Comparison of ENCODE assay signal across 8 cellular contexts in genomic region chr1:202998836-202999750, GRCh38. TPM values are rescaled to one million over a fixed set of nuclear protein-coding genes. Genes with fewer than 3 reads are reported as not detected.
DNase-seq lines count a peak whose midpoint lies in the region; ATAC-seq, FAIRE-seq and TF ChIP-seq lines count a peak whose summit lies in the region.

No MANE protein-coding gene starts in this region.

- H2AK5ac ChIP-seq in H1 (ENCODE audit: low read depth, low read length), result no peak overlapping the region

- H3K4me1 Mint-ChIP-seq in GM23338, result peaks cover 19% of the 10 kb centered on the region
- H3K4me1 Mint-ChIP-seq in activated CD4-positive, alpha-beta memory T cell treated with anti-CD3 and anti-CD28 coated beads, Interleukin-2, amount 10 ng/mL, durations not matched to agents 7 days and 5 days, result peaks cover 18% of the 10 kb centered on the region
- H3K4me1 Mint-ChIP-seq in nephron, result no peaks in the 10 kb centered on the region

- H3K27me3 ChIP-seq in GM23338 (ENCODE audit: insufficient read depth) (no peaks in the 10 kb centered on the region), H1 (replicated peaks in 1 of 4; ENCODE audit: control insufficient read depth in 3 of 4, extremely low read depth in 1 of 4, insufficient read depth in 3 of 4, low read length in 3 of 4) (no peaks in the 10 kb centered on the region), suprapubic skin (peaks cover 14% of the 10 kb centered on the region)

- no peak overlapping the region for H3K4ac ChIP-seq in H1 (replicated peaks; ENCODE audit: insufficient read length, low read depth, low read length)

- no peak for TF ChIP-seq EP300 in H1 (IDR thresholded peaks at IDR 0.05; ENCODE audit: borderline replicate concordance in 1 of 2, low read depth in 2 of 2, low read length in 2 of 2)
- no peak for TF ChIP-seq EP300 in suprapubic skin (IDR thresholded peaks at IDR 0.05)

- CTCF ChIA-PET in activated CD4-positive, alpha-beta memory T cell treated with anti-CD3 and anti-CD28 coated beads, Interleukin-2, amount 10 ng/mL, durations not matched to agents 7 days and 5 days (lab: Charles Lee), result interaction anchor here (0.7 to 2.9 kb wide), 24 partner anchors 9 to 465 kb away, joined by 3 to 16 read pairs (median 3); partner anchors contain the start of genes KLHL12, PPFIA4 and TMEM183A
- CTCF ChIA-PET in H1 (lab: Charles Lee; ENCODE audit: partially characterized antibody), result interaction anchor here (0.7 to 6.0 kb wide), 31 partner anchors 9 to 269 kb away, joined by 3 to 43 read pairs (median 4); partner anchors contain the start of genes KLHL12 and TMEM183A

- no peak overlapping the region for H2BK20ac ChIP-seq in H1 (ENCODE audit: low read length)

- no peak overlapping the region for H3K4me2 ChIP-seq in GM23338
- no peak overlapping the region for H3K4me2 ChIP-seq in H1 (ENCODE audit: insufficient read depth in 1 of 2, low read depth in 2 of 2, low read length in 2 of 2)

- no peak overlapping the region for H3K4me3 ChIP-seq in AG10803 (ENCODE audit: low read length)
- H3K4me3 ChIP-seq in GM23338, result 0 out of 2 replicates have a peak overlapping the region, but pooled peaks have one; percentile 8
- H3K4me3 ChIP-seq in H1 (ENCODE audit: extremely low read depth in 1 of 4, insufficient read depth in 2 of 4, low read depth in 3 of 4, low read length in 4 of 4), result 0 out of 8 replicates have a peak overlapping the region, but pooled peaks of 1 of the 4 experiments have one; percentile 11
- H3K4me3 ChIP-seq in suprapubic skin, result no peak overlapping the region

- no peaks in the 10 kb centered on the region for H3K79me2 ChIP-seq in GM23338 (replicated peaks; ENCODE audit: insufficient read depth)
- no peaks in the 10 kb centered on the region for H3K79me2 ChIP-seq in H1 (ENCODE audit: control insufficient read depth in 1 of 2, insufficient read depth in 2 of 2, low read length in 2 of 2)

- FAIRE-seq in H1 (lab: Jason Lieb, UNC), result no peak

- POLR2A ChIA-PET in activated CD4-positive, alpha-beta memory T cell treated with anti-CD3 and anti-CD28 coated beads, Interleukin-2, amount 10 ng/mL, durations not matched to agents 7 days and 5 days (lab: Charles Lee), result interaction anchor here (0.8 to 3.9 kb wide), 3 partner anchors 8 to 72 kb away, joined by 3 to 19 read pairs (median 3); partner anchors contain the start of genes KLHL12 and TMEM183A
- POLR2A ChIA-PET in H1 (lab: Charles Lee; ENCODE audit: partially characterized antibody), result interaction anchor here (0.9 to 2.8 kb wide), 4 partner anchors 8 to 41 kb away, joined by 3 to 20 read pairs (median 3); partner anchors contain the start of gene TMEM183A

- H3K27me3 Mint-ChIP-seq in GM23338 (ENCODE audit: insufficient read depth, low read depth, poor library complexity) (no peaks in the 10 kb centered on the region), nephron (ENCODE audit: low read depth) (peaks cover 50% of the 10 kb centered on the region)
- H3K27me3 Mint-ChIP-seq in activated CD4-positive, alpha-beta memory T cell treated with anti-CD3 and anti-CD28 coated beads, Interleukin-2, amount 10 ng/mL, durations not matched to agents 7 days and 5 days, result peaks cover 37% of the 10 kb centered on the region

- TF ChIP-seq POLR2A in H1 (IDR thresholded peaks at IDR 0.05; ENCODE audit: control extremely low read depth in 1 of 2, low read depth in 2 of 2, low read length in 2 of 2) (no peak), suprapubic skin (IDR thresholded peaks at IDR 0.05) (no peak)

- no peak overlapping the region for H3K18ac ChIP-seq in H1 (ENCODE audit: extremely low read depth, low read length)

- H3K23ac ChIP-seq in H1 (ENCODE audit: insufficient read length), result no peak overlapping the region

- no peaks in the 10 kb centered on the region for H3F3A ChIP-seq in GM23338 (replicated peaks; ENCODE audit: low read depth)

- H3K27ac ChIP-seq in GM23338 (ENCODE audit: low read depth) (no peak overlapping the region), H1 (ENCODE audit: low read depth, low read length) (no peak overlapping the region), suprapubic skin (no peak overlapping the region)

- H3K9me3 ChIP-seq in H1 (ENCODE audit: insufficient read depth in 2 of 2, low read depth in 1 of 2, low read length in 1 of 2) (no peaks in the 10 kb centered on the region), suprapubic skin (no peaks in the 10 kb centered on the region)

- peak; percentile 82 for TF ChIP-seq CTCF in AG10803 (conservative IDR thresholded peaks at IDR 0.05; ENCODE audit: low read length)
- peak; percentile 76 to 96 for TF ChIP-seq CTCF in GM23338 (conservative IDR thresholded peaks at IDR 0.05; ENCODE audit: low read depth in 2 of 2)
- TF ChIP-seq CTCF in H1 (IDR thresholded peaks at IDR 0.05; ENCODE audit: control extremely low read depth in 1 of 3, insufficient read depth in 1 of 3, low read depth in 1 of 3, low read length in 3 of 3), result peak in 2 of 3 experiments; percentile 56 to 67; a peak in 3 of 4 replicates
- TF ChIP-seq CTCF in nephron (IDR thresholded peaks at IDR 0.05; ENCODE audit: unreplicated experiment in 3 of 3), result peak; percentile 77 to 82 (median 79)
- TF ChIP-seq CTCF in suprapubic skin (IDR thresholded peaks at IDR 0.05), result peak; percentile 63 to 68

- no peak overlapping the region for H2BK12ac ChIP-seq in H1 (ENCODE audit: low read depth, low read length)

- H3K36me3 ChIP-seq in GM23338 (ENCODE audit: insufficient read depth), result no peaks in the 10 kb centered on the region
- H3K36me3 ChIP-seq in H1 (ENCODE audit: control insufficient read depth in 2 of 4, insufficient read depth in 4 of 4, low read length in 3 of 4), result no peaks in the 10 kb centered on the region
- no peaks in the 10 kb centered on the region for H3K36me3 ChIP-seq in suprapubic skin

- no peaks in the 10 kb centered on the region for H3K9me2 ChIP-seq in GM23338 (ENCODE audit: insufficient read depth)

- H4K20me1 ChIP-seq in GM23338 (replicated peaks; ENCODE audit: insufficient read depth), result no peaks in the 10 kb centered on the region
- no peaks in the 10 kb centered on the region for H4K20me1 ChIP-seq in H1 (replicated peaks in 1 of 2; ENCODE audit: control insufficient read depth in 1 of 2, insufficient read depth in 2 of 2, low read length in 2 of 2)

- H3K4me1 ChIP-seq in GM23338 (ENCODE audit: insufficient read depth) (0 out of 2 replicates have a peak, but pooled peaks cover 9% of the 10 kb centered on the region), H1 (replicated peaks in 1 of 4; ENCODE audit: control insufficient read depth in 3 of 4, insufficient read depth in 4 of 4, low read length in 3 of 4) (0 out of 7 replicates have a peak, but pooled peaks cover 0 to 2% (median 0%) of the 10 kb centered on the region in 4 experiments), suprapubic skin (no peaks in the 10 kb centered on the region)

- H3K27ac Mint-ChIP-seq in GM23338, result peak overlapping the region; percentile 26; the same call in 1 of the 2 replicates
- no peak overlapping the region for H3K27ac Mint-ChIP-seq in activated CD4-positive, alpha-beta memory T cell treated with anti-CD3 and anti-CD28 coated beads, Interleukin-2, amount 10 ng/mL, durations not matched to agents 7 days and 5 days
- no peak overlapping the region for H3K27ac Mint-ChIP-seq in nephron

- DNase-seq in AG10803 (ENCODE audit: low read depth) (peak; percentile 45), GM23338 (ENCODE audit: low spot score) (peak; percentile 85), NCI-H748 treated with DMSO at 0.1 percent for 48 hours (lab: John Stamatoyannopoulos, UW) (peak; percentile 29), H1 (ENCODE audit: low read depth in 1 of 2, low spot score in 2 of 2) (peak in 1 of 2 experiments; percentile 71), suprapubic skin (ENCODE audit: low spot score in 2 of 2) (no peak)
- peak; percentile 66 for DNase-seq in activated CD4-positive, alpha-beta memory T cell treated with anti-CD3 and anti-CD28 coated beads, Interleukin-2, amount 10 ng/mL, durations not matched to agents 7 days and 5 days

- TF ChIP-seq RAD21 in H1 (IDR thresholded peaks at IDR 0.05 in 1 of 2, conservative IDR thresholded peaks at IDR 0.05 in 1 of 2; ENCODE audit: low read depth in 2 of 2, low read length in 2 of 2), result peak; percentile 82 to 84

- peak; percentile 51 for ATAC-seq in GM23338
- no peak for ATAC-seq in HG03571 (IDR thresholded peaks at IDR 0.05; ENCODE audit: unreplicated experiment)

- H3K36me3 Mint-ChIP-seq in GM23338 (ENCODE audit: low read depth) (no peaks in the 10 kb centered on the region), nephron (ENCODE audit: low read depth) (no peaks in the 10 kb centered on the region)
- no peaks in the 10 kb centered on the region for H3K36me3 Mint-ChIP-seq in activated CD4-positive, alpha-beta memory T cell treated with anti-CD3 and anti-CD28 coated beads, Interleukin-2, amount 10 ng/mL, durations not matched to agents 7 days and 5 days (ENCODE audit: low read depth)

- no peak overlapping the region for H2BK120ac ChIP-seq in H1 (replicated peaks; ENCODE audit: low read depth, low read length)

- no peak overlapping the region for H4K5ac ChIP-seq in H1 (ENCODE audit: insufficient read length, low read depth, low read length)

- no peak overlapping the region for H3K14ac ChIP-seq in H1 (ENCODE audit: insufficient read length)

- 74% methylated on average over 14 of the region's 14 CpGs; no CpG with 5 or more reads in 1 of the 2 experiments for WGBS in H1 (ENCODE audit: extremely low coverage in 1 of 2, insufficient coverage in 1 of 2, insufficient read length in 1 of 2, insufficient replicate concordance in 2 of 2, low coverage in 1 of 2, low lambda C conversion rate in 2 of 2, missing lambda C conversion rate in 1 of 2), 2 experiments
- WGBS in suprapubic skin, result 42% methylated on average over 14 of the region's 14 CpGs

- H3K9ac ChIP-seq in H1 (replicated peaks in 1 of 4; ENCODE audit: extremely low read depth in 1 of 4, low read depth in 3 of 4, low read length in 3 of 4), result no peak overlapping the region

- H2BK5ac ChIP-seq in H1 (ENCODE audit: low read depth, low read length), result no peak overlapping the region

- H3K79me1 ChIP-seq in H1 (ENCODE audit: low read depth, low read length), result no peaks in the 10 kb centered on the region

- no peaks in the 10 kb centered on the region for H3K23me2 ChIP-seq in H1 (ENCODE audit: low read depth, low read length)

- 0 out of 2 replicates have a peak overlapping the region, but pooled peaks have one; percentile 36 for H2AFZ ChIP-seq in GM23338
- H2AFZ ChIP-seq in H1 (ENCODE audit: low read length), result peak overlapping the region; percentile 99

- H3K9me3 Mint-ChIP-seq in GM23338, result no peaks in the 10 kb centered on the region
- H3K9me3 Mint-ChIP-seq in activated CD4-positive, alpha-beta memory T cell treated with anti-CD3 and anti-CD28 coated beads, Interleukin-2, amount 10 ng/mL, durations not matched to agents 7 days and 5 days, result no peaks in the 10 kb centered on the region
- no peaks in the 10 kb centered on the region for H3K9me3 Mint-ChIP-seq in nephron

- no peak overlapping the region for H4K91ac ChIP-seq in H1 (replicated peaks; ENCODE audit: insufficient read length, low read length)

- H3K4me3 Mint-ChIP-seq in GM23338 (no peak overlapping the region), nephron (no peak overlapping the region)
- no peak overlapping the region for H3K4me3 Mint-ChIP-seq in activated CD4-positive, alpha-beta memory T cell treated with anti-CD3 and anti-CD28 coated beads, Interleukin-2, amount 10 ng/mL, durations not matched to agents 7 days and 5 days

- no peak overlapping the region for H3K56ac ChIP-seq in H1 (replicated peaks; ENCODE audit: insufficient read length, low read depth, low read length)

- no peak overlapping the region for H2BK15ac ChIP-seq in H1 (ENCODE audit: low read length)

- H4K8ac ChIP-seq in H1 (ENCODE audit: extremely low read depth, insufficient read depth, low read length), result no peak overlapping the region

RNA-seq across cellular contexts. Expression of gene TMEM183A, which starts 8.1 kb away (rescaled TPM):
- 107 and 128 TPM in 2 replicates for total RNA-seq in GM23338 (2014; rRNA removed; shearing (Covaris generic))
- polyA plus RNA-seq in GM23338 (2016; fragmentation: Nextera tagmentation; extraction: Ambion mirVana) (54.7 and 55.1 TPM in 2 replicates), H1 (2011; rRNA removed) (160 and 173 TPM in 2 replicates)
- 10 to 100 TPM; 69.1 to 72.6 TPM for total RNA-seq in activated CD4-positive, alpha-beta memory T cell treated with anti-CD3 and anti-CD28 coated beads, Interleukin-2, amount 10 ng/mL, durations not matched to agents 7 days and 5 days
- total RNA-seq in H1 (2021; fragmentation: NEBNext Ultra II Directional; extraction: Animal tissue kit (Norgen Biotek cat#: 25700)), result 107 TPM in 2 replicates
- 145 TPM for polyA plus RNA-seq in H1 (2011; cell fraction: cytosol; rRNA removed)
- 139 TPM for polyA plus RNA-seq in H1 (2011; cell fraction: nucleus; rRNA removed)
- 74.7 to 91.0 TPM (median 88.0 TPM) in 4 replicates for polyA plus RNA-seq in H1 (2012, experiment 1 of 2)
- 75.9 TPM for polyA plus RNA-seq in H1 (2012, experiment 2 of 2)
- 66.1 TPM for polyA plus RNA-seq in H1 (2013, experiment 1 of 2)
- polyA plus RNA-seq in H1 (2013, experiment 2 of 2), result 65.5 TPM
- 169 and 202 TPM in 2 replicates for polyA minus RNA-seq in H1 (2011; rRNA and poly(A)+ RNA removed)
- polyA minus RNA-seq in H1 (2011; cell fraction: cytosol; rRNA and poly(A)+ RNA removed), result 46.2 TPM
- polyA minus RNA-seq in H1 (2011; cell fraction: nucleus; rRNA and poly(A)+ RNA removed), result 65.6 TPM
- 10 to 100 TPM; 62.0 to 95.5 (median 68.6) TPM for total RNA-seq in suprapubic skin

RNA-seq across cellular contexts. Expression of gene PPFIA4, which starts 27.2 kb away (rescaled TPM):
- 7.6 and 8.0 TPM in 2 replicates for total RNA-seq in GM23338 (2014; rRNA removed; shearing (Covaris generic))
- 1.3 and 2.2 TPM in 2 replicates for polyA plus RNA-seq in GM23338 (2016; fragmentation: Nextera tagmentation; extraction: Ambion mirVana)
- 10 to 100 TPM; 28.9 to 29.3 TPM for total RNA-seq in activated CD4-positive, alpha-beta memory T cell treated with anti-CD3 and anti-CD28 coated beads, Interleukin-2, amount 10 ng/mL, durations not matched to agents 7 days and 5 days
- total RNA-seq in H1 (2021; fragmentation: NEBNext Ultra II Directional; extraction: Animal tissue kit (Norgen Biotek cat#: 25700)), result 7.0 and 9.9 TPM in 2 replicates
- polyA plus RNA-seq in H1 (2011; rRNA removed), result 9.0 and 12.5 TPM in 2 replicates
- polyA plus RNA-seq in H1 (2011; cell fraction: cytosol; rRNA removed), result 22.1 TPM
- 186 TPM for polyA plus RNA-seq in H1 (2011; cell fraction: nucleus; rRNA removed)
- polyA plus RNA-seq in H1 (2012, experiment 1 of 2), result 10.0 to 15.4 TPM (median 12.6 TPM) in 4 replicates
- 1.9 TPM for polyA plus RNA-seq in H1 (2012, experiment 2 of 2)
- polyA plus RNA-seq in H1 (2013, experiment 1 of 2), result 5.7 TPM
- 3.7 TPM for polyA plus RNA-seq in H1 (2013, experiment 2 of 2)
- polyA minus RNA-seq in H1 (2011; rRNA and poly(A)+ RNA removed), result 9.0 and 14.0 TPM in 2 replicates
- polyA minus RNA-seq in H1 (2011; cell fraction: cytosol; rRNA and poly(A)+ RNA removed), result 11.4 TPM
- 37.6 TPM for polyA minus RNA-seq in H1 (2011; cell fraction: nucleus; rRNA and poly(A)+ RNA removed)
- total RNA-seq in suprapubic skin, result 10 to 100 TPM in 1 of 4 donors, 1 to 10 TPM in 1, under 1 TPM in 2; 0.26 to 38.7 (median 1.5) TPM

RNA-seq across cellular contexts. Expression of gene CYB5R1, which starts 32.0 kb away (rescaled TPM):
- total RNA-seq in GM23338 (2014; rRNA removed; shearing (Covaris generic)), result 9.2 and 12.6 TPM in 2 replicates
- polyA plus RNA-seq in GM23338 (2016; fragmentation: Nextera tagmentation; extraction: Ambion mirVana) (9.0 and 10.5 TPM in 2 replicates), H1 (2011; rRNA removed) (11.9 and 14.3 TPM in 2 replicates)
- 10 to 100 TPM; 19.2 to 20.2 TPM for total RNA-seq in activated CD4-positive, alpha-beta memory T cell treated with anti-CD3 and anti-CD28 coated beads, Interleukin-2, amount 10 ng/mL, durations not matched to agents 7 days and 5 days
- 14.3 and 17.1 TPM in 2 replicates for total RNA-seq in H1 (2021; fragmentation: NEBNext Ultra II Directional; extraction: Animal tissue kit (Norgen Biotek cat#: 25700))
- polyA plus RNA-seq in H1 (2011; cell fraction: cytosol; rRNA removed), result 15.7 TPM
- 27.8 TPM for polyA plus RNA-seq in H1 (2011; cell fraction: nucleus; rRNA removed)
- polyA plus RNA-seq in H1 (2012, experiment 1 of 2), result 14.8 to 18.8 TPM (median 17.9 TPM) in 4 replicates
- 14.5 TPM for polyA plus RNA-seq in H1 (2012, experiment 2 of 2)
- polyA plus RNA-seq in H1 (2013, experiment 1 of 2), result 19.6 TPM
- 20.9 TPM for polyA plus RNA-seq in H1 (2013, experiment 2 of 2)
- polyA minus RNA-seq in H1 (2011; rRNA and poly(A)+ RNA removed), result 18.8 and 20.4 TPM in 2 replicates
- polyA minus RNA-seq in H1 (2011; cell fraction: cytosol; rRNA and poly(A)+ RNA removed), result 10.9 TPM
- polyA minus RNA-seq in H1 (2011; cell fraction: nucleus; rRNA and poly(A)+ RNA removed), result 19.4 TPM
- total RNA-seq in suprapubic skin, result 100 to 1,000 TPM; 136 to 212 (median 176) TPM

RNA-seq across cellular contexts. Expression of gene ADIPOR1, which starts 41.0 kb away (rescaled TPM):
- 59.1 and 61.2 TPM in 2 replicates for total RNA-seq in GM23338 (2014; rRNA removed; shearing (Covaris generic))
- polyA plus RNA-seq in GM23338 (2016; fragmentation: Nextera tagmentation; extraction: Ambion mirVana), result 45.3 and 47.2 TPM in 2 replicates
- 10 to 100 TPM; 72.6 to 78.1 TPM for total RNA-seq in activated CD4-positive, alpha-beta memory T cell treated with anti-CD3 and anti-CD28 coated beads, Interleukin-2, amount 10 ng/mL, durations not matched to agents 7 days and 5 days
- 69.2 and 69.8 TPM in 2 replicates for total RNA-seq in H1 (2021; fragmentation: NEBNext Ultra II Directional; extraction: Animal tissue kit (Norgen Biotek cat#: 25700))
- 92.0 and 118 TPM in 2 replicates for polyA plus RNA-seq in H1 (2011; rRNA removed)
- 94.5 TPM for polyA plus RNA-seq in H1 (2011; cell fraction: cytosol; rRNA removed)
- polyA plus RNA-seq in H1 (2011; cell fraction: nucleus; rRNA removed), result 67.8 TPM
- polyA plus RNA-seq in H1 (2012, experiment 1 of 2), result 57.4 to 64.6 TPM (median 60.1 TPM) in 4 replicates
- 65.3 TPM for polyA plus RNA-seq in H1 (2012, experiment 2 of 2)
- polyA plus RNA-seq in H1 (2013, experiment 1 of 2), result 87.3 TPM
- polyA plus RNA-seq in H1 (2013, experiment 2 of 2), result 87.8 TPM
- polyA minus RNA-seq in H1 (2011; rRNA and poly(A)+ RNA removed), result 190 and 194 TPM in 2 replicates
- polyA minus RNA-seq in H1 (2011; cell fraction: cytosol; rRNA and poly(A)+ RNA removed), result 50.3 TPM
- 57.3 TPM for polyA minus RNA-seq in H1 (2011; cell fraction: nucleus; rRNA and poly(A)+ RNA removed)
- total RNA-seq in suprapubic skin, result 100 to 1,000 TPM; 124 to 190 (median 169) TPM

Comparison
In these comparisons a context has a peak if more than half of its experiments do, and no peak if none do; other contexts are left out.
1. DNase-seq: peak in AG10803 (single experiment), GM23338 (single experiment), NCI-H748 treated with DMSO at 0.1 percent for 48 hours (single experiment) and activated CD4-positive, alpha-beta memory T cell treated with anti-CD3 and anti-CD28 coated beads, Interleukin-2, amount 10 ng/mL, durations not matched to agents 7 days and 5 days (single experiment); none in suprapubic skin (0 of 2).
2. Peak in every context shown above with its lines, with median percentiles within 50 percentile points of each other: CTCF ChIP-seq.